In genomic region chr19:2634960-2635359, GRCh38 we compare ENCODE assay signal across 17 cellular contexts.
DNase-seq lines count a peak whose midpoint lies in the region; ATAC-seq and TF ChIP-seq lines count a peak whose summit lies in the region.
"Had no signal": no experiment of that assay in that cellular context is flagged by ENCODE, and none has a peak within 500 bp of the region (broad histone marks: within the 10 kb centered on the region; RNA-seq: fewer than 3 reads in every experiment).

No MANE protein-coding gene starts in this region.

- intact Hi-C loops in Right ventricle myocardium superior (cut with DNase I), result no loop called here
- intact Hi-C loops in left cardiac atrium (cut with DNase I), result no loop called here
- intact Hi-C loops in right cardiac atrium (cut with DNase I), result no loop called here

- H3K27me3 ChIP-seq in right cardiac atrium (ENCODE audit: control insufficient read depth, insufficient read depth), result no peaks in the 10 kb centered on the region
- no peaks in the 10 kb centered on the region for H3K27me3 ChIP-seq in parathyroid adenoma (ENCODE audit: control insufficient read depth, insufficient read depth, low read length)
- no peaks in the 10 kb centered on the region for H3K27me3 ChIP-seq in MG63
- H3K27me3 ChIP-seq: brain microvascular endothelial cell had no signal

- peaks cover 13% of the 10 kb centered on the region for H3K79me2 ChIP-seq in parathyroid adenoma

- H3K9ac ChIP-seq in parathyroid adenoma, result no peak overlapping the region
- H3K9ac ChIP-seq: SK-N-SH had no signal

- DNase-seq in Right ventricle myocardium superior, result no peak
- no peak for DNase-seq in left cardiac atrium
- DNase-seq in right cardiac atrium, result peak in 2 of 3 donors; percentile 62 to 75
- no peak for DNase-seq in MG63
- no peak for DNase-seq in GF-D8 (lab: John Stamatoyannopoulos, UW)
- no peak for DNase-seq in GM03348 (ENCODE audit: low spot score)
- no peak for DNase-seq in NOMO-1 treated with dmso at 0.1 percent for 144 hours (lab: John Stamatoyannopoulos, UW; ENCODE audit: unreplicated experiment)
- DNase-seq: activated CD4-positive, alpha-beta T cell treated with anti-CD3 and anti-CD28 coated beads for 48 hours; activated naive CD4-positive, alpha-beta T cell treated with anti-CD3 and anti-CD28 coated beads for 36 hours; brain microvascular endothelial cell; glutamatergic neuron; KG1; NCI-H1092 treated with DMSO at 0.1 percent for 48 hours; SK-N-SH had no signal

- peak overlapping the region; percentile 9 for H3K4me2 ChIP-seq in parathyroid adenoma (ENCODE audit: low read length)
- H3K4me2 ChIP-seq: SK-N-SH had no signal

- H3K27ac ChIP-seq in right cardiac atrium (ENCODE audit: low read length) (peak overlapping the region; percentile 94), parathyroid adenoma (peak overlapping the region; percentile 66)
- H3K27ac ChIP-seq: brain microvascular endothelial cell, C4-2B had no signal

- ATAC-seq in Right ventricle myocardium superior (ENCODE audit: poor library complexity) (peak; percentile 2), left cardiac atrium (no peak), right cardiac atrium (peak in 1 of 2 donors; percentile 9)
- ATAC-seq: esophagus mucosa had no signal

- no peak overlapping the region for H3K4me3 ChIP-seq in right cardiac atrium (ENCODE audit: low read length)
- peak overlapping the region; percentile 0 for H3K4me3 ChIP-seq in parathyroid adenoma (ENCODE audit: low read depth, low read length)
- H3K4me3 ChIP-seq in MG63, result no peak overlapping the region

- no peak for TF ChIP-seq CTCF in parathyroid adenoma (IDR thresholded peaks at IDR 0.05)

- H3K36me3 ChIP-seq in parathyroid adenoma (ENCODE audit: control insufficient read depth, insufficient read depth, low read length), result no peaks in the 10 kb centered on the region
- no peaks in the 10 kb centered on the region for H3K36me3 ChIP-seq in MG63
- H3K36me3 ChIP-seq: brain microvascular endothelial cell had no signal

- no peaks in the 10 kb centered on the region for H3K9me3 ChIP-seq in right cardiac atrium (ENCODE audit: control insufficient read depth, low read length)
- no peaks in the 10 kb centered on the region for H3K9me3 ChIP-seq in parathyroid adenoma (ENCODE audit: control insufficient read depth, low read length)
- no peaks in the 10 kb centered on the region for H3K9me3 ChIP-seq in MG63

- peak overlapping the region; percentile 4 for H2AFZ ChIP-seq in parathyroid adenoma

- WGBS in right cardiac atrium, result 47% methylated on average over 9 of the region's 9 CpGs

- H3K4me1 ChIP-seq in right cardiac atrium (ENCODE audit: control insufficient read depth, insufficient read depth, low read length) (peaks cover 9% of the 10 kb centered on the region), parathyroid adenoma (peaks cover 24% of the 10 kb centered on the region)

Comparison
In these comparisons a context has a peak if more than half of its experiments do, and no peak if none do; other contexts are left out.
1. DNase-seq: peak in right cardiac atrium (2 of 3); none in Right ventricle myocardium superior (single experiment), left cardiac atrium (single experiment), MG63 (single experiment), GF-D8 (single experiment), GM03348 (single experiment) and NOMO-1 treated with dmso at 0.1 percent for 144 hours (single experiment).